In the genomic region with DNA sequence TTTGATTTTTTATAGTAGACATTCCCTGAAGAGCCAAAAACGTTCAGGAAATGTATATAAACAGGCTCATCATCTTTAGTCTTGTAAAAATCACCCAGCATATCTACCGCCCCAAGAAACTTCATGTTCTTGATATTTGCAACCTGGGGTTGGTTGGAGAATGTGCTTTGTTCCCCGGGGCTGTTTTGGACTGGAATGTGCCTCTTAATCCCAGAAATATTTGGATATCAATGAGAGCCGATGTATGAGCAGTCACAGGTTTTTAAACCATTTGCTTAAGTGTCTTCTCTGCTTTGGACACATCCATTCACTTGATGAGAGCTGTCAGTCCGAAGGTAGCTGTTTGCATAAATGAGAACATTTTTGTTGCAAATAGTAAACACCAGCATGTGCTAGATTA, we compare ENCODE assay signal across 24 cellular contexts.
"Had no signal": no experiment of that assay in that cellular context is flagged by ENCODE, and none has a peak within 500 bp of the region (broad histone marks: within the 10 kb centered on the region; RNA-seq: fewer than 3 reads in every experiment).

No MANE protein-coding gene starts in this region.

- H3K27me3 Mint-ChIP-seq: activated CD8-positive, alpha-beta T cell treated with anti-CD3 and anti-CD28 coated beads for 36 hours; activated T-cell treated with anti-CD3 and anti-CD28 coated beads, Interleukin-2, amount 50 U/mL, for 24 hours; memory B cell; naive thymus-derived CD8-positive, alpha-beta T cell; type B pancreatic cell had no signal

- ATAC-seq: activated CD8-positive, alpha-beta T cell treated with anti-CD3 and anti-CD28 coated beads for 36 hours; gastroesophageal sphincter; heart right ventricle; naive thymus-derived CD8-positive, alpha-beta T cell; stimulated activated effector memory CD8-positive, alpha-beta T cell treated with anti-CD3 and anti-CD28 coated beads, Interleukin-12 subunit alpha, Interleukin-12 subunit beta, amount 100 ng/mL, for 72 hours had no signal

- H3K4me1 ChIP-seq: colonic mucosa, gastroesophageal sphincter, heart right ventricle, left ventricle myocardium inferior, sigmoid colon, stomach had no signal

- H3K4me1 Mint-ChIP-seq: endodermal cell; memory B cell; naive thymus-derived CD8-positive, alpha-beta T cell; stimulated activated effector memory CD8-positive, alpha-beta T cell treated with anti-CD3 and anti-CD28 coated beads, Interleukin-12 subunit alpha, Interleukin-12 subunit beta, amount 100 ng/mL, for 72 hours had no signal

- H3K36me3 ChIP-seq: brain microvascular endothelial cell, colonic mucosa, gastroesophageal sphincter, heart right ventricle, left ventricle myocardium inferior, sigmoid colon, stomach had no signal

- DNase-seq: activated CD4-positive, alpha-beta T cell treated with anti-CD3 and anti-CD28 coated beads for 48 hours; activated CD8-positive, alpha-beta T cell treated with anti-CD3 and anti-CD28 coated beads for 36 hours; activated naive CD4-positive, alpha-beta T cell treated with Interleukin-2 at 50 U/mL for 16 hours; activated T-cell treated with anti-CD3 and anti-CD28 coated beads, Interleukin-2, amount 50 U/mL, for 24 hours; anterior cingulate cortex; brain microvascular endothelial cell; central memory CD4-positive, alpha-beta T cell; colonic mucosa; endodermal cell; erythroblast; heart right ventricle; kidney glomerular epithelial cell; left ventricle myocardium inferior; naive thymus-derived CD8-positive, alpha-beta T cell; sigmoid colon; stimulated activated CD4-positive, alpha-beta T cell treated with anti-CD3 and anti-CD28 coated beads, Interleukin-4, amount 100 ng/mL, for 24 hours; stomach had no signal

- H3K27me3 ChIP-seq: brain microvascular endothelial cell, colonic mucosa, gastroesophageal sphincter, heart right ventricle, sigmoid colon, stomach had no signal

- H3K27ac Mint-ChIP-seq: activated CD8-positive, alpha-beta T cell treated with anti-CD3 and anti-CD28 coated beads for 36 hours; activated T-cell treated with anti-CD3 and anti-CD28 coated beads, Interleukin-2, amount 50 U/mL, for 24 hours; activated T-helper 2 cell treated with anti-CD3 and anti-CD28 coated beads, Interferon-gamma antibody, Interleukin-2, Interleukin-4, amounts not matched to agents 10 μg/mL and 5 μg/mL and 100 μg/mL, durations not matched to agents 14 hours and 24 hours and 36 hours; endodermal cell; memory B cell; naive thymus-derived CD8-positive, alpha-beta T cell; stimulated activated effector memory CD8-positive, alpha-beta T cell treated with anti-CD3 and anti-CD28 coated beads, Interleukin-12 subunit alpha, Interleukin-12 subunit beta, amount 100 ng/mL, for 72 hours; T-helper 2 cell treated with Interferon-gamma antibody and Interleukin-4, amounts not matched to agents 5 μg/mL and 100 μg/mL, for 36 hours; type B pancreatic cell; WTC11 had no signal

- H3K36me3 Mint-ChIP-seq: memory B cell; naive thymus-derived CD8-positive, alpha-beta T cell; stimulated activated effector memory CD8-positive, alpha-beta T cell treated with anti-CD3 and anti-CD28 coated beads, Interleukin-12 subunit alpha, Interleukin-12 subunit beta, amount 100 ng/mL, for 72 hours; type B pancreatic cell; WTC11 had no signal

- H3K4me3 Mint-ChIP-seq: activated CD8-positive, alpha-beta T cell treated with anti-CD3 and anti-CD28 coated beads for 36 hours; activated T-cell treated with anti-CD3 and anti-CD28 coated beads, Interleukin-2, amount 50 U/mL, for 24 hours; endodermal cell; memory B cell; naive thymus-derived CD8-positive, alpha-beta T cell; stimulated activated effector memory CD8-positive, alpha-beta T cell treated with anti-CD3 and anti-CD28 coated beads, Interleukin-12 subunit alpha, Interleukin-12 subunit beta, amount 100 ng/mL, for 72 hours; T-helper 2 cell treated with Interferon-gamma antibody and Interleukin-4, amounts not matched to agents 5 μg/mL and 100 μg/mL, for 36 hours; type B pancreatic cell; WTC11 had no signal

- H3K27ac ChIP-seq: brain microvascular endothelial cell, colonic mucosa, gastroesophageal sphincter, heart right ventricle, left ventricle myocardium inferior, sigmoid colon, stomach had no signal

- H3K4me3 ChIP-seq: colonic mucosa, gastroesophageal sphincter, heart right ventricle, left ventricle myocardium inferior, sigmoid colon, stomach had no signal

- H3K9me3 ChIP-seq: colonic mucosa, gastroesophageal sphincter, left ventricle myocardium inferior, sigmoid colon, stomach had no signal
